Comparison of ENCODE assay signal across 21 cellular contexts in genomic region chr11:2234963-2235362, GRCh38. TPM values are rescaled to one million over a fixed set of nuclear protein-coding genes. Genes with fewer than 3 reads are reported as not detected.
DNase-seq lines count a peak whose midpoint lies in the region; ATAC-seq and TF ChIP-seq lines count a peak whose summit lies in the region.
"Had no signal": no experiment of that assay in that cellular context is flagged by ENCODE, and none has a peak within 500 bp of the region (broad histone marks: within the 10 kb centered on the region; RNA-seq: fewer than 3 reads in every experiment).

No MANE protein-coding gene starts in this region.

- H3K79me2 ChIP-seq in GM23338 (replicated peaks; ENCODE audit: insufficient read depth): no peaks in the 10 kb centered on the region

- no peaks in the 10 kb centered on the region for H4K20me1 ChIP-seq in GM23338 (replicated peaks; ENCODE audit: insufficient read depth)

- DNase-seq in GM23338 (ENCODE audit: low spot score): peak; percentile 26
- peak; percentile 65 for DNase-seq in ecto neural progenitor cell (ENCODE audit: low spot score)
- no peak for DNase-seq in right lobe of liver
- DNase-seq in osteocyte (ENCODE audit: extremely low spot score, unreplicated experiment): peak; percentile 79
- no peak for DNase-seq in pons (ENCODE audit: low spot score)
- DNase-seq in inferior parietal cortex (ENCODE audit: extremely low spot score): no peak
- DNase-seq in C1 segment of cervical spinal cord (lab: John Stamatoyannopoulos, UW): no peak
- DNase-seq in AG08396 (ENCODE audit: low spot score): no peak
- DNase-seq: Kasumi-1, NCI-H1694, NCI-H2081 treated with DMSO at 0.1 percent for 48 hours, NCI-H2171 treated with DMSO at 0.1 percent for 48 hours, NCI-H524 treated with DMSO at 0.1 percent for 48 hours, PC-3, Right ventricle myocardium superior had no signal

- H3K4me1 ChIP-seq in GM23338 (ENCODE audit: insufficient read depth): no peaks in the 10 kb centered on the region; the same call in 1 of the 2 replicates
- no peaks in the 10 kb centered on the region for H3K4me1 ChIP-seq in right lobe of liver

- no peak overlapping the region for H3K27ac ChIP-seq in GM23338 (ENCODE audit: low read depth)
- no peak overlapping the region for H3K27ac ChIP-seq in right lobe of liver

- no peaks in the 10 kb centered on the region for H3K36me3 ChIP-seq in GM23338 (ENCODE audit: insufficient read depth)
- no peaks in the 10 kb centered on the region for H3K36me3 ChIP-seq in right lobe of liver

- no peak for TF ChIP-seq CTCF in GM23338 (conservative IDR thresholded peaks at IDR 0.05; ENCODE audit: low read depth in 2 of 2)
- no peak for TF ChIP-seq CTCF in right lobe of liver (IDR thresholded peaks at IDR 0.05)
- no peak for TF ChIP-seq CTCF in osteocyte (IDR thresholded peaks at IDR 0.05)

- H3K4me3 Mint-ChIP-seq in GM23338 (no peak overlapping the region), osteocyte (ENCODE audit: unreplicated experiment) (no peak overlapping the region)
- H3K4me3 Mint-ChIP-seq: CD14-positive monocyte had no signal

- intact Hi-C loops in right lobe of liver (cut with DNase I): no loop called here

- H3K4me2 ChIP-seq in GM23338: no peak overlapping the region

- peaks cover 8% of the 10 kb centered on the region; the same call in 1 of the 2 replicates for H3K27me3 ChIP-seq in GM23338 (ENCODE audit: insufficient read depth)
- no peaks in the 10 kb centered on the region for H3K27me3 ChIP-seq in right lobe of liver

- H3K4me1 Mint-ChIP-seq in GM23338 (peaks cover 11% of the 10 kb centered on the region; the same call in 2 of the 3 replicates), osteocyte (ENCODE audit: unreplicated experiment) (no peaks in the 10 kb centered on the region)
- H3K4me1 Mint-ChIP-seq: CD14-positive monocyte had no signal

- ATAC-seq in GM23338 (peak; percentile 96), right lobe of liver (peak; percentile 44 to 62 (median 50))
- ATAC-seq: PC-3 had no signal

- H3K27ac Mint-ChIP-seq in GM23338: no peak overlapping the region
- no peak overlapping the region for H3K27ac Mint-ChIP-seq in osteocyte (ENCODE audit: unreplicated experiment)
- H3K27ac Mint-ChIP-seq: CD14-positive monocyte had no signal

- H3K36me3 Mint-ChIP-seq in GM23338 (ENCODE audit: low read depth) (no peaks in the 10 kb centered on the region), osteocyte (ENCODE audit: unreplicated experiment) (no peaks in the 10 kb centered on the region)
- H3K36me3 Mint-ChIP-seq: CD14-positive monocyte had no signal

- no peaks in the 10 kb centered on the region for H3F3A ChIP-seq in GM23338 (replicated peaks; ENCODE audit: low read depth)

- H2AFZ ChIP-seq in GM23338: no peak overlapping the region

- WGBS in right lobe of liver (ENCODE audit: insufficient coverage, low coverage, low lambda C conversion rate, missing lambda C conversion rate): 20% methylated on average over 1 of the region's 10 CpGs

- H3K27me3 Mint-ChIP-seq in GM23338 (ENCODE audit: insufficient read depth, low read depth, poor library complexity) (peaks cover 7% of the 10 kb centered on the region), osteocyte (ENCODE audit: unreplicated experiment) (peaks cover 59% of the 10 kb centered on the region)

- H3K9me2 ChIP-seq in GM23338 (ENCODE audit: insufficient read depth): no peaks in the 10 kb centered on the region

- no peak for TF ChIP-seq POLR2A in right lobe of liver (IDR thresholded peaks at IDR 0.05)

- H3K9me3 ChIP-seq in right lobe of liver: no peaks in the 10 kb centered on the region

- peaks cover 5% of the 10 kb centered on the region; the same call in 2 of the 3 replicates for H3K9me3 Mint-ChIP-seq in GM23338
- peaks cover 10% of the 10 kb centered on the region for H3K9me3 Mint-ChIP-seq in osteocyte (ENCODE audit: unreplicated experiment)

- H3K4me3 ChIP-seq in GM23338: no peak overlapping the region
- H3K4me3 ChIP-seq in right lobe of liver: no peak overlapping the region

TF ChIP-seq in GM23338, 12 proteins besides CTCF, POLR2A, EP300 and RAD21 (continues in another document):
- no peak for TF ChIP-seq ZNF331 (CRISPR knock-in tag; IDR thresholded peaks at IDR 0.05; ENCODE audit: low read depth)
- TF ChIP-seq REST (IDR thresholded peaks at IDR 0.05; ENCODE audit: unreplicated experiment): no peak
- no peak for TF ChIP-seq STAT1 (IDR thresholded peaks at IDR 0.05; ENCODE audit: unreplicated experiment)
- no peak for TF ChIP-seq CREB1 (CRISPR knock-in tag; IDR thresholded peaks at IDR 0.05; ENCODE audit: low read depth)
- no peak for TF ChIP-seq EZH2phosphoT487 (IDR thresholded peaks at IDR 0.05; ENCODE audit: unreplicated experiment)
- TF ChIP-seq EZH2 (IDR thresholded peaks at IDR 0.05; ENCODE audit: low read depth, unreplicated experiment): no peak

RNA-seq across cellular contexts. Expression of gene ASCL2, which starts 35.4 kb away (rescaled TPM):
- 1.6 and 2.6 TPM in 2 replicates for total RNA-seq in GM23338 (2014; rRNA removed; shearing (Covaris generic))
- polyA plus RNA-seq in GM23338 (2016; fragmentation: Nextera tagmentation; extraction: Ambion mirVana): 0.57 and 0.73 TPM in 2 replicates
- under 1 TPM; 0.42 to 0.81 (median 0.64) TPM for total RNA-seq in right lobe of liver
- total RNA-seq in osteocyte: not detected in 2 replicates
- total RNA-seq: A172, Daoy, MCF 10A, RPMI7951 had no signal
- polyA plus RNA-seq: AG04450 had no signal

Comparison
In these comparisons a context has a peak if more than half of its experiments do, and no peak if none do; other contexts are left out.
1. DNase-seq: peak in GM23338 (single experiment), ecto neural progenitor cell (single experiment) and osteocyte (single experiment); none in right lobe of liver (0 of 3), pons (single experiment), inferior parietal cortex (single experiment), C1 segment of cervical spinal cord (0 of 14) and AG08396 (single experiment).